Comparison of ENCODE assay signal across 10 cellular contexts in genomic region chr12:21941522-21942376, GRCh38. TPM values are rescaled to one million over a fixed set of nuclear protein-coding genes. Genes with fewer than 3 reads are reported as not detected.
DNase-seq lines count a peak whose midpoint lies in the region; ATAC-seq and TF ChIP-seq lines count a peak whose summit lies in the region.
"Had no signal": no experiment of that assay in that cellular context is flagged by ENCODE, and none has a peak within 500 bp of the region (broad histone marks: within the 10 kb centered on the region; RNA-seq: fewer than 3 reads in every experiment).

No MANE protein-coding gene starts in this region.

- peaks cover 16% of the 10 kb centered on the region for H3K4me1 Mint-ChIP-seq in stimulated activated naive CD8-positive, alpha-beta T cell treated with anti-CD3 and anti-CD28 coated beads, Interleukin-15, Interleukin-2, amounts not matched to agents 100 ng/mL and 50 ng/mL, for 24 hours (ENCODE audit: low read depth)

- DNase-seq in NCI-H82 (lab: John Stamatoyannopoulos, UW) (peak; percentile 47), NCI-H82 treated with DMSO at 0.1 percent for 48 hours (lab: John Stamatoyannopoulos, UW; ENCODE audit: unreplicated experiment) (no peak), caudate nucleus (lab: John Stamatoyannopoulos, UW) (peak in 4 of 61 donors; percentile 1 to 4 (median 2)), kidney epithelial cell (ENCODE audit: low read depth) (no peak), GM19240 (ENCODE audit: insufficient read length, low spot score) (no peak), H4 (ENCODE audit: low spot score) (no peak)

- H3K27me3 ChIP-seq in kidney epithelial cell (ENCODE audit: control insufficient read depth, insufficient read depth, low read length), result peaks cover 15% of the 10 kb centered on the region
- H3K27me3 ChIP-seq: BLaER1 treated with 17β-estradiol and CSF1 and Interleukin-3, amounts not matched to agents 10 nM and 100 nM had no signal

- peak; percentile 54 for TF ChIP-seq CTCF in kidney epithelial cell (IDR thresholded peaks at IDR 0.05; ENCODE audit: insufficient read depth, low read length, poor library complexity, severe bottlenecking)

- H3K9me3 Mint-ChIP-seq in stimulated activated naive CD8-positive, alpha-beta T cell treated with anti-CD3 and anti-CD28 coated beads, Interleukin-15, Interleukin-2, amounts not matched to agents 100 ng/mL and 50 ng/mL, for 24 hours, result peaks cover 9% of the 10 kb centered on the region

- peak overlapping the region; percentile 50 for H3K4me3 Mint-ChIP-seq in stimulated activated naive CD8-positive, alpha-beta T cell treated with anti-CD3 and anti-CD28 coated beads, Interleukin-15, Interleukin-2, amounts not matched to agents 100 ng/mL and 50 ng/mL, for 24 hours

- peak overlapping the region; percentile 25 for H3K4me3 ChIP-seq in kidney epithelial cell (ENCODE audit: low read depth, low read length)
- H3K4me3 ChIP-seq: BLaER1 treated with 17β-estradiol and CSF1 and Interleukin-3, amounts not matched to agents 10 nM and 100 nM; SJSA1 had no signal

- no peak overlapping the region for H3K27ac Mint-ChIP-seq in stimulated activated naive CD8-positive, alpha-beta T cell treated with anti-CD3 and anti-CD28 coated beads, Interleukin-15, Interleukin-2, amounts not matched to agents 100 ng/mL and 50 ng/mL, for 24 hours

- no peak for ATAC-seq in HG02852 (IDR thresholded peaks at IDR 0.05; ENCODE audit: unreplicated experiment)

- H3K36me3 Mint-ChIP-seq in stimulated activated naive CD8-positive, alpha-beta T cell treated with anti-CD3 and anti-CD28 coated beads, Interleukin-15, Interleukin-2, amounts not matched to agents 100 ng/mL and 50 ng/mL, for 24 hours (ENCODE audit: low read depth), result no peaks in the 10 kb centered on the region

- H3K27ac ChIP-seq in caudate nucleus (ENCODE audit: low read depth, low read length), result peak overlapping the region; percentile 58
- H3K27ac ChIP-seq: BLaER1 treated with 17β-estradiol and CSF1 and Interleukin-3, amounts not matched to agents 10 nM and 100 nM; SJSA1 had no signal

- no peaks in the 10 kb centered on the region for H3K36me3 ChIP-seq in kidney epithelial cell (ENCODE audit: control insufficient read depth, insufficient read depth, low read length)
- H3K36me3 ChIP-seq: BLaER1 treated with 17β-estradiol and CSF1 and Interleukin-3, amounts not matched to agents 10 nM and 100 nM; SJSA1 had no signal

- peaks cover 59% of the 10 kb centered on the region for H3K27me3 Mint-ChIP-seq in stimulated activated naive CD8-positive, alpha-beta T cell treated with anti-CD3 and anti-CD28 coated beads, Interleukin-15, Interleukin-2, amounts not matched to agents 100 ng/mL and 50 ng/mL, for 24 hours

RNA-seq across cellular contexts. Expression of gene ABCC9, which starts 0.5 kb away (rescaled TPM):
- total RNA-seq in kidney epithelial cell, result 0.07 and 0.17 TPM in 2 replicates
- 0.06 TPM in 1 of 2 replicates, not detected in the other for total RNA-seq in H4 (2014; rRNA removed; shearing (Covaris generic))
